Comparison of ENCODE assay signal across 17 cellular contexts in genomic region chr16:11517926-11518325, GRCh38.
DNase-seq lines count a peak whose midpoint lies in the region; ATAC-seq and TF ChIP-seq lines count a peak whose summit lies in the region.
"Had no signal": no experiment of that assay in that cellular context is flagged by ENCODE, and none has a peak within 500 bp of the region (broad histone marks: within the 10 kb centered on the region; RNA-seq: fewer than 3 reads in every experiment).

No MANE protein-coding gene starts in this region.

- H3K36me3 Mint-ChIP-seq in chondrocyte (ENCODE audit: low read depth) (no peaks in the 10 kb centered on the region), neural progenitor cell (no peaks in the 10 kb centered on the region)
- H3K36me3 Mint-ChIP-seq: CD14-positive monocyte had no signal

- H3K4me1 Mint-ChIP-seq in chondrocyte (ENCODE audit: low read depth), result no peaks in the 10 kb centered on the region
- peaks cover 28% of the 10 kb centered on the region for H3K4me1 Mint-ChIP-seq in neural progenitor cell

- H3K4me3 ChIP-seq in BLaER1 (no peak overlapping the region), IMR-90 (ENCODE audit: insufficient read depth, low read depth, low read length) (no peak overlapping the region), neural progenitor cell (no peak overlapping the region), GM23248 (no peak overlapping the region)

- TF ChIP-seq CTCF in IMR-90 (conservative IDR thresholded peaks at IDR 0.05; ENCODE audit: low read depth, low read length), result no peak
- TF ChIP-seq CTCF in chondrocyte (IDR thresholded peaks at IDR 0.05), result no peak
- no peak for TF ChIP-seq CTCF in neural progenitor cell (IDR thresholded peaks at IDR 0.05)

- H3K9me3 Mint-ChIP-seq in chondrocyte (ENCODE audit: low read depth), result peaks cover 11% of the 10 kb centered on the region
- peaks cover 14% of the 10 kb centered on the region for H3K9me3 Mint-ChIP-seq in neural progenitor cell
- H3K9me3 Mint-ChIP-seq: HFFc6 had no signal

- H3K79me1 ChIP-seq in IMR-90 (ENCODE audit: low read depth in 1 of 2, low read length in 2 of 2), result no peaks in the 10 kb centered on the region

- POLR2A ChIA-PET in IMR-90 (lab: Charles Lee; ENCODE audit: unreplicated experiment), result no interaction called here

- H3K9me2 ChIP-seq in GM23248 (ENCODE audit: insufficient read depth), result no peaks in the 10 kb centered on the region

- H3K36me3 ChIP-seq in BLaER1 (no peaks in the 10 kb centered on the region), IMR-90 (ENCODE audit: control insufficient read depth, insufficient read depth, low read length) (no peaks in the 10 kb centered on the region), neural progenitor cell (no peaks in the 10 kb centered on the region), GM23248 (ENCODE audit: low read depth) (no peaks in the 10 kb centered on the region)

- H2AFZ ChIP-seq in IMR-90 (replicated peaks; ENCODE audit: low read length, poor library complexity) (peak overlapping the region; percentile 58), neural progenitor cell (replicated peaks) (peak overlapping the region; percentile 52), GM23248 (no peak overlapping the region)

- H3K27me3 ChIP-seq in BLaER1 (no peaks in the 10 kb centered on the region), IMR-90 (ENCODE audit: control insufficient read depth, insufficient read depth, low read length) (peaks cover 25% of the 10 kb centered on the region), neural progenitor cell (no peaks in the 10 kb centered on the region), GM23248 (replicated peaks; ENCODE audit: insufficient read depth) (no peaks in the 10 kb centered on the region; the same call in 1 of the 2 replicates)

- H3K27ac ChIP-seq in BLaER1, result peak overlapping the region; percentile 13; the same call in 1 of the 2 replicates
- no peak overlapping the region for H3K27ac ChIP-seq in IMR-90 (ENCODE audit: insufficient read depth, low read length)
- H3K27ac ChIP-seq in neural progenitor cell, result no peak overlapping the region
- no peak overlapping the region for H3K27ac ChIP-seq in GM23248

- no peak overlapping the region for H2BK120ac ChIP-seq in IMR-90 (ENCODE audit: low read depth, low read length)

- H3K4ac ChIP-seq in IMR-90 (ENCODE audit: low read depth, low read length), result no peak overlapping the region

- DNase-seq in IMR-90 (no peak), chondrocyte (ENCODE audit: low spot score) (peak; percentile 34), neural progenitor cell (ENCODE audit: low spot score) (peak; percentile 25), posterior vena cava (ENCODE audit: low spot score) (no peak), GM23248 (no peak)
- no peak for DNase-seq in activated naive CD4-positive, alpha-beta T cell treated with Interleukin-2 at 50 U/mL for 16 hours
- DNase-seq in stimulated activated CD4-positive, alpha-beta T cell treated with anti-CD3 and anti-CD28 coated beads, Interleukin-4, amount 100 ng/mL, for 4 hours, result no peak
- DNase-seq: CD8-positive, alpha-beta T cell; COR-L47; DMS153; DMS79 treated with DMSO at 0.1 percent for 48 hours; EL; HCEC 1CT; HFFc6 had no signal

- H2BK5ac ChIP-seq in IMR-90 (ENCODE audit: low read depth, low read length, poor library complexity, severe bottlenecking), result no peak overlapping the region

- dilution Hi-C loops in IMR-90 (cut with HindIII; ENCODE audit: low sequenced_read_pairs, unreplicated experiment), result no loop called here

- H3F3A ChIP-seq in neural progenitor cell (ENCODE audit: low read depth), result peaks cover 5% of the 10 kb centered on the region
- no peaks in the 10 kb centered on the region for H3F3A ChIP-seq in GM23248 (ENCODE audit: insufficient read depth)

- no peak overlapping the region for H4K5ac ChIP-seq in IMR-90 (ENCODE audit: low read depth, low read length)

- H3K4me2 ChIP-seq in BLaER1 (peak overlapping the region; percentile 56), IMR-90 (ENCODE audit: low read depth, low read length) (no peak overlapping the region), neural progenitor cell (no peak overlapping the region), GM23248 (ENCODE audit: unreplicated experiment) (no peak overlapping the region)

- in situ Hi-C loops in IMR-90 (cut with MboI; ENCODE audit: low sequenced_read_pairs) (no loop called here), GM23248 (cut with MboI) (no loop called here)

- intact Hi-C loops in IMR-90 (cut with micrococcal nuclease) (no loop called here), posterior vena cava (cut with DNase I) (no loop called here)

- H3K27me3 Mint-ChIP-seq in chondrocyte (ENCODE audit: low read depth), result peaks cover 14% of the 10 kb centered on the region
- H3K27me3 Mint-ChIP-seq in neural progenitor cell (ENCODE audit: insufficient read depth, low read depth), result peaks cover 5% of the 10 kb centered on the region
- H3K27me3 Mint-ChIP-seq: B cell had no signal

- H2AK5ac ChIP-seq in IMR-90 (ENCODE audit: low read depth, low read length), result no peak overlapping the region

- no peaks in the 10 kb centered on the region for H3K9me1 ChIP-seq in IMR-90 (ENCODE audit: insufficient read depth, low read length)

- H3K4me1 ChIP-seq in BLaER1 (peaks cover 36% of the 10 kb centered on the region), IMR-90 (ENCODE audit: control insufficient read depth, insufficient read depth, low read length) (no peaks in the 10 kb centered on the region), neural progenitor cell (peaks cover 15% of the 10 kb centered on the region), GM23248 (ENCODE audit: insufficient read depth) (no peaks in the 10 kb centered on the region)

- no peak overlapping the region for H2BK15ac ChIP-seq in IMR-90 (ENCODE audit: low read depth, low read length)

- H3K27ac Mint-ChIP-seq in chondrocyte (ENCODE audit: unreplicated experiment) (no peak overlapping the region), neural progenitor cell (peak overlapping the region; percentile 96)
- H3K27ac Mint-ChIP-seq: B cell; CD8-positive, alpha-beta T cell; HFFc6 had no signal

- no peak overlapping the region for H3K14ac ChIP-seq in IMR-90 (replicated peaks; ENCODE audit: low read depth, low read length)

- CTCF ChIA-PET in IMR-90 (lab: Yijun Ruan, JAX), result no interaction called here

- peaks cover 28% of the 10 kb centered on the region for H3K9me3 ChIP-seq in BLaER1
- H3K9me3 ChIP-seq in IMR-90 (ENCODE audit: control insufficient read depth, insufficient read depth, low read length), result peaks cover 6% of the 10 kb centered on the region
- H3K9me3 ChIP-seq in neural progenitor cell (ENCODE audit: low read depth), result no peaks in the 10 kb centered on the region
- no peaks in the 10 kb centered on the region for H3K9me3 ChIP-seq in GM23248 (ENCODE audit: low read depth)

- no peak overlapping the region for H3K56ac ChIP-seq in IMR-90 (ENCODE audit: extremely low read depth, insufficient read depth, low read length)

- no peak overlapping the region for H3K23ac ChIP-seq in IMR-90 (ENCODE audit: low read depth, low read length)

- H3K79me2 ChIP-seq in neural progenitor cell (ENCODE audit: low read depth) (no peaks in the 10 kb centered on the region), GM23248 (ENCODE audit: insufficient read depth) (no peaks in the 10 kb centered on the region)

- no peak for ATAC-seq in IMR-90 (ENCODE audit: low read depth)
- ATAC-seq: CD8-positive, alpha-beta T cell had no signal

- BruUV-seq in IMR-90 (replicated peaks; lab: Mats Ljungman, UMichigan), result no TSS peak

- TF ChIP-seq POLR2A in IMR-90 (IDR thresholded peaks at IDR 0.05; ENCODE audit: low read depth, low read length), result no peak

- no peak overlapping the region for H4K91ac ChIP-seq in IMR-90 (ENCODE audit: insufficient read depth, low read depth, low read length)

- no peak overlapping the region for H3K18ac ChIP-seq in IMR-90 (ENCODE audit: low read depth, low read length)

- TF ChIP-seq RAD21 in IMR-90 (IDR thresholded peaks at IDR 0.05; ENCODE audit: low read length), result no peak

- H2AK9ac ChIP-seq in IMR-90 (replicated peaks; ENCODE audit: low read depth, low read length, poor library complexity), result no peak overlapping the region

- no peak overlapping the region for H2BK20ac ChIP-seq in IMR-90 (ENCODE audit: low read depth, low read length)

- H3K9ac ChIP-seq in BLaER1 (no peak overlapping the region), IMR-90 (ENCODE audit: low read depth, low read length) (no peak overlapping the region), neural progenitor cell (no peak overlapping the region), GM23248 (no peak overlapping the region)

- H3K4me3 Mint-ChIP-seq in chondrocyte (ENCODE audit: unreplicated experiment) (no peak overlapping the region), neural progenitor cell (peak overlapping the region; percentile 64)
- H3K4me3 Mint-ChIP-seq: B cell; CD14-positive monocyte; CD8-positive, alpha-beta T cell; HFFc6 had no signal

- no peak overlapping the region for H4K8ac ChIP-seq in IMR-90 (ENCODE audit: low read depth in 2 of 2, low read length in 2 of 2)

- 63% methylated on average over 2 of the region's 5 CpGs; no CpG with 5 or more reads in 1 of the 2 experiments for WGBS in IMR-90 (ENCODE audit: extremely low coverage in 2 of 2, insufficient read length in 1 of 2), 2 experiments
- 79 to 85% methylated on average over 5 of the region's 5 CpGs for WGBS in GM23248 (ENCODE audit: low coverage in 1 of 2, low lambda C conversion rate in 2 of 2, missing lambda C conversion rate in 2 of 2), 2 experiments

- H4K20me1 ChIP-seq in BLaER1, result no peaks in the 10 kb centered on the region
- no peaks in the 10 kb centered on the region for H4K20me1 ChIP-seq in IMR-90 (ENCODE audit: insufficient read depth, low read length)
- no peaks in the 10 kb centered on the region for H4K20me1 ChIP-seq in neural progenitor cell (ENCODE audit: low read depth)
- no peaks in the 10 kb centered on the region for H4K20me1 ChIP-seq in GM23248 (ENCODE audit: insufficient read depth)

TF ChIP-seq in IMR-90, 13 proteins besides CTCF, POLR2A, EP300 and RAD21:
- TF ChIP-seq MAFK (IDR thresholded peaks at IDR 0.05; ENCODE audit: low read depth, low read length) (0 out of 2 replicates have a peak, but pooled peaks have one; percentile 3), RFX5 (IDR thresholded peaks at IDR 0.05; ENCODE audit: low read depth, low read length) (no peak), RCOR1 (IDR thresholded peaks at IDR 0.05; ENCODE audit: insufficient replicate concordance, low read length) (no peak), MXI1 (IDR thresholded peaks at IDR 0.05; ENCODE audit: borderline replicate concordance, low read depth, low read length) (no peak)
TF ChIP-seq in IMR-90: peak in this region for 1.

Comparison
In these comparisons a context has a peak if more than half of its experiments do, and no peak if none do; other contexts are left out.
1. DNase-seq: peak in chondrocyte (single experiment) and neural progenitor cell (single experiment); none in IMR-90 (single experiment), posterior vena cava (single experiment), activated naive CD4-positive, alpha-beta T cell treated with Interleukin-2 at 50 U/mL for 16 hours (single experiment), stimulated activated CD4-positive, alpha-beta T cell treated with anti-CD3 and anti-CD28 coated beads, Interleukin-4, amount 100 ng/mL, for 4 hours (0 of 2) and GM23248 (single experiment).